In genomic region chr5:173697931-173698579, GRCh38 we compare ENCODE assay signal across 13 cellular contexts.
DNase-seq lines count a peak whose midpoint lies in the region; ATAC-seq and TF ChIP-seq lines count a peak whose summit lies in the region.
"Had no signal": no experiment of that assay in that cellular context is flagged by ENCODE, and none has a peak within 500 bp of the region (broad histone marks: within the 10 kb centered on the region; RNA-seq: fewer than 3 reads in every experiment).

No MANE protein-coding gene starts in this region.

- H3K27ac Mint-ChIP-seq in neural progenitor cell (peak overlapping the region; percentile 11), nephron progenitor cell (no peak overlapping the region)
- H3K27ac Mint-ChIP-seq: activated CD8-positive, alpha-beta memory T cell treated with anti-CD3 and anti-CD28 coated beads, Interleukin-2, amount 10 ng/mL, durations not matched to agents 7 days and 5 days had no signal

- TF ChIP-seq CTCF in OCI-LY1 (IDR thresholded peaks at IDR 0.05; ENCODE audit: low read length): no peak
- no peak for TF ChIP-seq CTCF in neural progenitor cell (IDR thresholded peaks at IDR 0.05)
- TF ChIP-seq CTCF in nephron progenitor cell (IDR thresholded peaks at IDR 0.05): no peak
- TF ChIP-seq CTCF in left lung (IDR thresholded peaks at IDR 0.05): no peak

- H3K9me2 ChIP-seq in OCI-LY1 (ENCODE audit: low read depth, low read length): no peaks in the 10 kb centered on the region

- H3K36me3 ChIP-seq in OCI-LY1 (ENCODE audit: insufficient read depth, low read length): no peaks in the 10 kb centered on the region
- H3K36me3 ChIP-seq in neural progenitor cell: no peaks in the 10 kb centered on the region
- H3K36me3 ChIP-seq in left lung: no peaks in the 10 kb centered on the region
- H3K36me3 ChIP-seq: gastroesophageal sphincter had no signal

- H3K4me1 Mint-ChIP-seq in neural progenitor cell (peaks cover 20% of the 10 kb centered on the region), nephron progenitor cell (peaks cover 28% of the 10 kb centered on the region)
- H3K4me1 Mint-ChIP-seq: activated CD8-positive, alpha-beta memory T cell treated with anti-CD3 and anti-CD28 coated beads, Interleukin-2, amount 10 ng/mL, durations not matched to agents 7 days and 5 days had no signal

- H3K4me3 ChIP-seq in OCI-LY1 (ENCODE audit: low read depth, low read length, poor library complexity, severe bottlenecking): peak overlapping the region; percentile 55
- no peak overlapping the region for H3K4me3 ChIP-seq in neural progenitor cell
- H3K4me3 ChIP-seq in left lung: no peak overlapping the region
- H3K4me3 ChIP-seq: gastroesophageal sphincter, mucosa of descending colon, psoas muscle had no signal

- ATAC-seq in GM21529 (IDR thresholded peaks at IDR 0.05; ENCODE audit: unreplicated experiment) (peak; percentile 68), left ventricle myocardium superior (no peak), left lung (no peak)
- ATAC-seq: activated CD8-positive, alpha-beta memory T cell treated with anti-CD3 and anti-CD28 coated beads, Interleukin-2, amount 10 ng/mL, durations not matched to agents 7 days and 5 days; gastroesophageal sphincter; psoas muscle had no signal

- intact Hi-C loops in left ventricle myocardium superior (cut with micrococcal nuclease) (no loop called here), left lung (cut with DNase I) (no loop called here)

- H3K36me3 Mint-ChIP-seq in neural progenitor cell (no peaks in the 10 kb centered on the region), nephron progenitor cell (ENCODE audit: low read depth) (no peaks in the 10 kb centered on the region)
- H3K36me3 Mint-ChIP-seq: activated CD8-positive, alpha-beta memory T cell treated with anti-CD3 and anti-CD28 coated beads, Interleukin-2, amount 10 ng/mL, durations not matched to agents 7 days and 5 days had no signal

- H3K9ac ChIP-seq in OCI-LY1 (ENCODE audit: low read length): peak overlapping the region; percentile 76
- no peak overlapping the region for H3K9ac ChIP-seq in neural progenitor cell

- H3F3A ChIP-seq in OCI-LY1 (ENCODE audit: insufficient read depth, low read length) (peaks cover 9% of the 10 kb centered on the region), neural progenitor cell (ENCODE audit: low read depth) (no peaks in the 10 kb centered on the region)

- H2AFZ ChIP-seq in OCI-LY1 (ENCODE audit: low read length) (no peak overlapping the region), neural progenitor cell (replicated peaks) (peak overlapping the region; percentile 19)

- H3K4me2 ChIP-seq in OCI-LY1 (ENCODE audit: low read length) (peak overlapping the region; percentile 75), neural progenitor cell (no peak overlapping the region)

- H3K79me2 ChIP-seq in OCI-LY1 (ENCODE audit: insufficient read depth, low read length): no peaks in the 10 kb centered on the region
- H3K79me2 ChIP-seq in neural progenitor cell (ENCODE audit: low read depth): no peaks in the 10 kb centered on the region

- H3K27ac ChIP-seq in OCI-LY1 (ENCODE audit: low read depth, low read length, poor library complexity, severe bottlenecking) (peak overlapping the region; percentile 97), neural progenitor cell (no peak overlapping the region), left lung (no peak overlapping the region)
- H3K27ac ChIP-seq: gastroesophageal sphincter, psoas muscle had no signal

- H3K27me3 Mint-ChIP-seq in neural progenitor cell (ENCODE audit: insufficient read depth, low read depth) (peaks cover 11% of the 10 kb centered on the region), nephron progenitor cell (ENCODE audit: low read depth, poor library complexity) (peaks cover 9% of the 10 kb centered on the region)
- H3K27me3 Mint-ChIP-seq: activated CD8-positive, alpha-beta memory T cell treated with anti-CD3 and anti-CD28 coated beads, Interleukin-2, amount 10 ng/mL, durations not matched to agents 7 days and 5 days had no signal

- H3K4me3 Mint-ChIP-seq in neural progenitor cell: peak overlapping the region; percentile 21
- no peak overlapping the region for H3K4me3 Mint-ChIP-seq in nephron progenitor cell
- H3K4me3 Mint-ChIP-seq: activated CD8-positive, alpha-beta memory T cell treated with anti-CD3 and anti-CD28 coated beads, Interleukin-2, amount 10 ng/mL, durations not matched to agents 7 days and 5 days had no signal

- H3K4me1 ChIP-seq in OCI-LY1 (ENCODE audit: insufficient read depth, low read length, severe bottlenecking) (peaks cover 91% of the 10 kb centered on the region), neural progenitor cell (no peaks in the 10 kb centered on the region), left lung (no peaks in the 10 kb centered on the region)
- H3K4me1 ChIP-seq: gastroesophageal sphincter, psoas muscle had no signal

- no peaks in the 10 kb centered on the region for H4K20me1 ChIP-seq in OCI-LY1 (ENCODE audit: insufficient read depth, low read length)
- no peaks in the 10 kb centered on the region for H4K20me1 ChIP-seq in neural progenitor cell (ENCODE audit: low read depth)

- H3K27me3 ChIP-seq in OCI-LY1 (ENCODE audit: insufficient read depth, low read length) (no peaks in the 10 kb centered on the region), neural progenitor cell (no peaks in the 10 kb centered on the region), left lung (no peaks in the 10 kb centered on the region)
- H3K27me3 ChIP-seq: gastroesophageal sphincter had no signal

- peak; percentile 3 for DNase-seq in NCI-H2107 treated with DMSO at 0.1 percent for 48 hours (lab: John Stamatoyannopoulos, UW; ENCODE audit: unreplicated experiment)
- no peak for DNase-seq in NCI-H2107 (lab: John Stamatoyannopoulos, UW)
- DNase-seq in neural progenitor cell (ENCODE audit: low spot score): no peak
- no peak for DNase-seq in nephron progenitor cell
- no peak for DNase-seq in left ventricle myocardium superior
- DNase-seq in left lung: no peak
- DNase-seq: activated CD8-positive, alpha-beta memory T cell treated with anti-CD3 and anti-CD28 coated beads, Interleukin-2, amount 10 ng/mL, durations not matched to agents 7 days and 5 days; caudate nucleus; psoas muscle had no signal

- H3K9me3 ChIP-seq in OCI-LY1 (ENCODE audit: low read length): no peaks in the 10 kb centered on the region
- no peaks in the 10 kb centered on the region for H3K9me3 ChIP-seq in neural progenitor cell (ENCODE audit: low read depth)
- H3K9me3 ChIP-seq in left lung: no peaks in the 10 kb centered on the region
- H3K9me3 ChIP-seq: mucosa of descending colon, psoas muscle had no signal

- H3K9me3 Mint-ChIP-seq in neural progenitor cell: peaks cover 3% of the 10 kb centered on the region
- peaks cover 4% of the 10 kb centered on the region for H3K9me3 Mint-ChIP-seq in nephron progenitor cell
